12 cellular contexts compared by ENCODE assay signal in genomic region chr14:99280852-99281251, GRCh38.
"Had no signal": no experiment of that assay in that cellular context is flagged by ENCODE, and none has a peak within 500 bp of the region (broad histone marks: within the 10 kb centered on the region; RNA-seq: fewer than 3 reads in every experiment).

No MANE protein-coding gene starts in this region.

- H3K9me3 Mint-ChIP-seq: activated T-cell treated with anti-CD3 and anti-CD28 coated beads, Interleukin-2, amount 50 U/mL, for 4 hours; nephron progenitor cell had no signal

- DNase-seq: activated gamma-delta T cell; activated T-cell treated with anti-CD3 and anti-CD28 coated beads, Interleukin-2, amount 50 U/mL, for 4 hours; foreskin fibroblast; hippocampal formation; left ventricle myocardium superior; mesenchymal stem cell; right cardiac atrium; SW 1271 had no signal

- H3K4me1 ChIP-seq: prostate gland had no signal

- H3K9me3 ChIP-seq: prostate gland had no signal

- H3K27ac Mint-ChIP-seq: nephron progenitor cell had no signal

- H3K4me3 Mint-ChIP-seq: activated T-cell treated with anti-CD3 and anti-CD28 coated beads, Interleukin-2, amount 50 U/mL, for 4 hours; nephron progenitor cell had no signal

- ATAC-seq: activated T-cell treated with anti-CD3 and anti-CD28 coated beads, Interleukin-2, amount 50 U/mL, for 4 hours; left ventricle myocardium superior; right cardiac atrium had no signal

- H3K36me3 ChIP-seq: cardiac muscle cell, prostate gland had no signal

- H3K27ac ChIP-seq: cardiac muscle cell, prostate gland had no signal

- H3K4me3 ChIP-seq: cardiac muscle cell, prostate gland, smooth muscle cell had no signal
